ENCODE assay signal across 8 cellular contexts in genomic region chr2:45649855-45650806, GRCh38. TPM values are rescaled to one million over a fixed set of nuclear protein-coding genes. Genes with fewer than 3 reads are reported as not detected.
DNase-seq lines count a peak whose midpoint lies in the region; ATAC-seq and TF ChIP-seq lines count a peak whose summit lies in the region.

No MANE protein-coding gene starts in this region.

- TF ChIP-seq POLR2A in breast epithelium (IDR thresholded peaks at IDR 0.05), result no peak

- peak; percentile 48 for DNase-seq in DMS114 treated with DMSO at 0.1 percent for 48 hours (lab: John Stamatoyannopoulos, UW; ENCODE audit: unreplicated experiment)
- DNase-seq in UCSD-AML1 (lab: John Stamatoyannopoulos, UW; ENCODE audit: unreplicated experiment), result peak; percentile 68
- DNase-seq in breast epithelium (ENCODE audit: low spot score in 2 of 2), result peak; percentile 61 to 75
- peak; percentile 49 to 63 (median 53) for DNase-seq in immature natural killer cell
- peak; percentile 64 for DNase-seq in smooth muscle cell (lab: John Stamatoyannopoulos, UW; ENCODE audit: unreplicated experiment)

- peaks cover 19 to 26% (median 21%) of the 10 kb centered on the region in 3 donors for H3K4me1 Mint-ChIP-seq in IgD-negative memory B cell
- peaks cover 25 to 40% of the 10 kb centered on the region in 2 donors for H3K4me1 Mint-ChIP-seq in immature natural killer cell

- no peak for TF ChIP-seq CTCF in breast epithelium (IDR thresholded peaks at IDR 0.05)
- no peak for TF ChIP-seq CTCF in smooth muscle cell (IDR thresholded peaks at IDR 0.05; ENCODE audit: borderline replicate concordance, insufficient read depth, poor library complexity, severe bottlenecking)

- H3K27me3 ChIP-seq in breast epithelium, result no peaks in the 10 kb centered on the region
- H3K27me3 ChIP-seq in smooth muscle cell (ENCODE audit: low read depth), result no peaks in the 10 kb centered on the region

- H3K9me3 ChIP-seq in breast epithelium (no peaks in the 10 kb centered on the region), smooth muscle cell (replicated peaks; ENCODE audit: low read depth) (no peaks in the 10 kb centered on the region)

- peaks cover 29% of the 10 kb centered on the region for H4K20me1 ChIP-seq in smooth muscle cell (ENCODE audit: low read depth)

- H3K36me3 ChIP-seq in breast epithelium (no peaks in the 10 kb centered on the region), smooth muscle cell (ENCODE audit: low read depth) (no peaks in the 10 kb centered on the region)

- peak overlapping the region; percentile 95 for H2AFZ ChIP-seq in smooth muscle cell (ENCODE audit: low read depth)

- WGBS in smooth muscle cell (ENCODE audit: low lambda C conversion rate), result under 1% methylated on average over 51 of the region's 65 CpGs

- H3F3A ChIP-seq in smooth muscle cell (ENCODE audit: low read depth), result peaks cover 6% of the 10 kb centered on the region

- peak; percentile 27 for ATAC-seq in GM21515 (IDR thresholded peaks at IDR 0.05; ENCODE audit: unreplicated experiment)
- ATAC-seq in GM18519 (IDR thresholded peaks at IDR 0.05; ENCODE audit: low FRiP score, unreplicated experiment), result no peak

- H3K36me3 Mint-ChIP-seq in IgD-negative memory B cell (no peaks in the 10 kb centered on the region), immature natural killer cell (peaks cover 0 to 4% (median 0%) of the 10 kb centered on the region in 3 donors)

- H3K9ac ChIP-seq in smooth muscle cell (ENCODE audit: low read depth), result peak overlapping the region; percentile 49

- H3K4me1 ChIP-seq in breast epithelium (no peaks in the 10 kb centered on the region), smooth muscle cell (ENCODE audit: low read depth) (peaks cover 11% of the 10 kb centered on the region)

- H3K4me2 ChIP-seq in smooth muscle cell, result peak overlapping the region; percentile 91

- H3K27me3 Mint-ChIP-seq in IgD-negative memory B cell (no peaks in the 10 kb centered on the region), immature natural killer cell (ENCODE audit: low read depth in 3 of 3) (peaks cover 13 to 29% (median 22%) of the 10 kb centered on the region in 3 donors)

- H3K9me3 Mint-ChIP-seq in IgD-negative memory B cell (peaks cover 0 to 2% (median 0%) of the 10 kb centered on the region in 3 donors), immature natural killer cell (no peaks in the 10 kb centered on the region)

- peaks cover 39% of the 10 kb centered on the region for H3K79me2 ChIP-seq in smooth muscle cell (ENCODE audit: low read depth)

- H3K27ac ChIP-seq in breast epithelium (peak overlapping the region; percentile 99 to 100), smooth muscle cell (ENCODE audit: low read depth) (peak overlapping the region; percentile 69)

- intact Hi-C loops in breast epithelium (cut with DNase I; ENCODE audit: low total_unique reads), result no loop called here

- H3K4me3 Mint-ChIP-seq in IgD-negative memory B cell (peak overlapping the region; percentile 82 to 100 (median 94)), immature natural killer cell (peak overlapping the region; percentile 93 to 96 (median 95))

- H3K27ac Mint-ChIP-seq in IgD-negative memory B cell (peak overlapping the region; percentile 78 to 97 (median 93)), immature natural killer cell (peak overlapping the region; percentile 81 to 94 (median 90))

- H3K4me3 ChIP-seq in breast epithelium (peak overlapping the region; percentile 75 to 97 (median 87)), smooth muscle cell (peak overlapping the region; percentile 73)

RNA-seq across cellular contexts. Expression of gene PRKCE, which starts 1.3 kb away (rescaled TPM):
- polyA plus RNA-seq in IgD-negative memory B cell (12.7 TPM), immature natural killer cell (1 to 10 TPM; 1.0 to 3.0 (median 2.5) TPM), smooth muscle cell (25.4 and 29.1 TPM in 2 replicates)
- total RNA-seq in breast epithelium (10 to 100 TPM; 20.6 to 34.0 (median 23.6) TPM), smooth muscle cell (16.2 and 20.6 TPM in 2 replicates)

RNA-seq across cellular contexts. Expression of gene SRBD1, which starts 39.1 kb away (rescaled TPM):
- polyA plus RNA-seq in IgD-negative memory B cell, result 9.9 TPM
- 10 to 100 TPM; 21.1 to 30.2 (median 21.9) TPM for total RNA-seq in breast epithelium
- polyA plus RNA-seq in immature natural killer cell, result 10 to 100 TPM in 2 of 3 donors, 1 to 10 TPM in 1; 5.9 to 13.4 (median 10.2) TPM
- total RNA-seq in smooth muscle cell, result 22.5 and 23.1 TPM in 2 replicates
- 9.4 and 11.1 TPM in 2 replicates for polyA plus RNA-seq in smooth muscle cell
